In genomic region chr16:4746991-4747574, GRCh38 we compare ENCODE assay signal across 13 cellular contexts. TPM values are rescaled to one million over a fixed set of nuclear protein-coding genes. Genes with fewer than 3 reads are reported as not detected.
DNase-seq lines count a peak whose midpoint lies in the region; ATAC-seq and TF ChIP-seq lines count a peak whose summit lies in the region.
"Had no signal": no experiment of that assay in that cellular context is flagged by ENCODE, and none has a peak within 500 bp of the region (broad histone marks: within the 10 kb centered on the region; RNA-seq: fewer than 3 reads in every experiment).

No MANE protein-coding gene starts in this region.

- TF ChIP-seq CTCF in RWPE2 (IDR thresholded peaks at IDR 0.05; ENCODE audit: poor library complexity, severe bottlenecking), result no peak
- TF ChIP-seq CTCF in fibroblast of pulmonary artery (IDR thresholded peaks at IDR 0.05; ENCODE audit: low read length, missing control alignments), result no peak

- peaks cover 22% of the 10 kb centered on the region for H3K4me1 Mint-ChIP-seq in stimulated activated effector memory CD8-positive, alpha-beta T cell treated with anti-CD3 and anti-CD28 coated beads, Interleukin-12 subunit alpha, Interleukin-12 subunit beta, amount 100 ng/mL, for 72 hours
- H3K4me1 Mint-ChIP-seq: activated T-helper 17 cell treated with anti-CD3 and anti-CD28 coated beads, Interleukin-2, amount 50 U/mL, for 72 hours had no signal

- peak overlapping the region; percentile 81 for H3K27ac Mint-ChIP-seq in stimulated activated effector memory CD8-positive, alpha-beta T cell treated with anti-CD3 and anti-CD28 coated beads, Interleukin-12 subunit alpha, Interleukin-12 subunit beta, amount 100 ng/mL, for 72 hours
- H3K27ac Mint-ChIP-seq: activated T-helper 17 cell treated with anti-CD3 and anti-CD28 coated beads, Interleukin-2, amount 50 U/mL, for 72 hours had no signal

- H3K36me3 ChIP-seq in H7 (replicated peaks; ENCODE audit: control insufficient read depth, insufficient read depth, low read length) (peaks cover 7% of the 10 kb centered on the region), RWPE2 (ENCODE audit: low read depth) (peaks cover 1% of the 10 kb centered on the region; the same call in 1 of the 2 replicates)

- H3K9me3 Mint-ChIP-seq in stimulated activated effector memory CD8-positive, alpha-beta T cell treated with anti-CD3 and anti-CD28 coated beads, Interleukin-12 subunit alpha, Interleukin-12 subunit beta, amount 100 ng/mL, for 72 hours, result no peaks in the 10 kb centered on the region
- H3K9me3 Mint-ChIP-seq: activated T-helper 17 cell treated with anti-CD3 and anti-CD28 coated beads, Interleukin-2, amount 50 U/mL, for 72 hours had no signal

- H3K36me3 Mint-ChIP-seq in stimulated activated effector memory CD8-positive, alpha-beta T cell treated with anti-CD3 and anti-CD28 coated beads, Interleukin-12 subunit alpha, Interleukin-12 subunit beta, amount 100 ng/mL, for 72 hours, result peaks cover 17% of the 10 kb centered on the region

- no peaks in the 10 kb centered on the region for H3K9me3 ChIP-seq in RWPE2 (ENCODE audit: severe bottlenecking)

- no peak overlapping the region for H3K4me3 Mint-ChIP-seq in stimulated activated effector memory CD8-positive, alpha-beta T cell treated with anti-CD3 and anti-CD28 coated beads, Interleukin-12 subunit alpha, Interleukin-12 subunit beta, amount 100 ng/mL, for 72 hours
- H3K4me3 Mint-ChIP-seq: activated T-helper 17 cell treated with anti-CD3 and anti-CD28 coated beads, Interleukin-2, amount 50 U/mL, for 72 hours; T-helper 17 cell had no signal

- DNase-seq in H7, result peak; percentile 66
- no peak for DNase-seq in RWPE2 (ENCODE audit: low spot score)
- peak; percentile 15 for DNase-seq in fibroblast of pulmonary artery (ENCODE audit: low read depth)
- no peak for DNase-seq in stimulated activated effector memory CD8-positive, alpha-beta T cell treated with anti-CD3 and anti-CD28 coated beads, Interleukin-12 subunit alpha, Interleukin-12 subunit beta, amount 100 ng/mL, for 72 hours (ENCODE audit: low spot score in 2 of 2)
- no peak for DNase-seq in Kasumi-1 (lab: John Stamatoyannopoulos, UW)
- no peak for DNase-seq in stimulated activated CD4-positive, alpha-beta T cell treated with anti-CD3 and anti-CD28 coated beads, Interleukin-12 subunit alpha, Interleukin-12 subunit beta, amount 100 ng/mL, for 4 hours
- no peak for DNase-seq in stimulated activated CD4-positive, alpha-beta T cell treated with anti-CD3 and anti-CD28 coated beads, Interleukin-15, amount 100 ng/mL, for 24 hours
- DNase-seq: activated CD4-positive, alpha-beta T cell treated with anti-CD3 and anti-CD28 coated beads for 4 hours; mesenchymal stem cell; PC-9; T-helper 17 cell had no signal

- no peak overlapping the region for H3K4me3 ChIP-seq in H7 (ENCODE audit: insufficient read depth, low read depth, low read length)
- no peak overlapping the region for H3K4me3 ChIP-seq in RWPE2 (ENCODE audit: severe bottlenecking)
- H3K4me3 ChIP-seq in fibroblast of pulmonary artery (replicated peaks; ENCODE audit: low read depth, low read length), result no peak overlapping the region
- H3K4me3 ChIP-seq: PC-9 had no signal

- peak; percentile 12; the same call in 1 of the 3 replicates for ATAC-seq in RWPE2 (ENCODE audit: low read depth)
- no peak for ATAC-seq in stimulated activated effector memory CD8-positive, alpha-beta T cell treated with anti-CD3 and anti-CD28 coated beads, Interleukin-12 subunit alpha, Interleukin-12 subunit beta, amount 100 ng/mL, for 72 hours
- ATAC-seq: activated T-helper 17 cell treated with anti-CD3 and anti-CD28 coated beads, Interleukin-2, amount 50 U/mL, for 72 hours; T-helper 17 cell had no signal

- H3K4me1 ChIP-seq in RWPE2 (ENCODE audit: insufficient read depth, poor library complexity, severe bottlenecking), result peaks cover 3% of the 10 kb centered on the region

- no peak overlapping the region for H3K27ac ChIP-seq in RWPE2 (ENCODE audit: poor library complexity, severe bottlenecking)
- H3K27ac ChIP-seq: PC-9 had no signal

- H3K27me3 ChIP-seq in H7 (ENCODE audit: control insufficient read depth, insufficient read depth, low read length), result no peaks in the 10 kb centered on the region
- no peaks in the 10 kb centered on the region for H3K27me3 ChIP-seq in RWPE2 (ENCODE audit: insufficient read depth, poor library complexity, severe bottlenecking)

RNA-seq across cellular contexts. Expression of gene DNAAF8, which starts 12.7 kb away (rescaled TPM):
- total RNA-seq in H7 (2014; rRNA removed; shearing (Covaris generic)), result 1.1 TPM in 1 of 2 replicates, not detected in the other
- total RNA-seq: activated T-helper 17 cell treated with anti-CD3 and anti-CD28 coated beads, Interleukin-2, amount 50 U/mL, for 72 hours; epithelial cell of proximal tubule; T-helper 17 cell had no signal

RNA-seq across cellular contexts. Expression of gene ANKS3, which starts 13.0 kb away (rescaled TPM):
- total RNA-seq in H7 (2014; rRNA removed; shearing (Covaris generic)), result 19.5 and 21.8 TPM in 2 replicates

RNA-seq across cellular contexts. Expression of gene ZNF500, which starts 19.9 kb away (rescaled TPM):
- total RNA-seq in H7 (2014; rRNA removed; shearing (Covaris generic)), result 17.3 and 19.3 TPM in 2 replicates

RNA-seq across cellular contexts. Expression of gene SEPTIN12, which starts 41.1 kb away (rescaled TPM):
- not detected in 2 replicates for total RNA-seq in H7 (2014; rRNA removed; shearing (Covaris generic))
- total RNA-seq: activated T-helper 17 cell treated with anti-CD3 and anti-CD28 coated beads, Interleukin-2, amount 50 U/mL, for 72 hours; epithelial cell of proximal tubule; PC-9; T-helper 17 cell had no signal

RNA-seq across cellular contexts. Expression of gene SMIM22, which starts 48.1 kb away (rescaled TPM):
- total RNA-seq in H7 (2014; rRNA removed; shearing (Covaris generic)), result not detected in 2 replicates
- total RNA-seq: activated T-helper 17 cell treated with anti-CD3 and anti-CD28 coated beads, Interleukin-2, amount 50 U/mL, for 72 hours; T-helper 17 cell had no signal

Comparison
In these comparisons a context has a peak if more than half of its experiments do, and no peak if none do; other contexts are left out.
1. DNase-seq: peak in H7 (single experiment) and fibroblast of pulmonary artery (single experiment); none in RWPE2 (single experiment), stimulated activated effector memory CD8-positive, alpha-beta T cell treated with anti-CD3 and anti-CD28 coated beads, Interleukin-12 subunit alpha, Interleukin-12 subunit beta, amount 100 ng/mL, for 72 hours (0 of 2), Kasumi-1 (0 of 2), stimulated activated CD4-positive, alpha-beta T cell treated with anti-CD3 and anti-CD28 coated beads, Interleukin-12 subunit alpha, Interleukin-12 subunit beta, amount 100 ng/mL, for 4 hours (single experiment) and stimulated activated CD4-positive, alpha-beta T cell treated with anti-CD3 and anti-CD28 coated beads, Interleukin-15, amount 100 ng/mL, for 24 hours (single experiment).